ENCODE assay signal across 8 cellular contexts in the genomic region with DNA sequence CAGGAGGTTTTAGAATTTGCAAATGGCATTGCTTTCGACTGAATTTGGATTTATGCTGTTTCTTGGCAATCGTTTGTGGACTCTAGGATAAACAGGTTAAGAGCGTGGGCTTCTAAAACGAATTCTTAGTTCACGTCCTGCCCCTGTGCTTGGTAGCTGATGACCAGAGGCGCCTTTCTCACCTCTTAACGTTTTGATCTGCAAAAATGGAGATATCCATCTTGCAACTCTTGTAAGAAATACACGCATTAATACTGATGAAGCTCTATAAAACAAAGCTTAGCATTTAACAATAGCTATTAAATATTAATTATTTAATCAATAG. TPM values are rescaled to one million over a fixed set of nuclear protein-coding genes. Genes with fewer than 3 reads are reported as not detected.
A peak's percentile ranks its signal among the peaks of the same experiment; 100 is the strongest.
DNase-seq lines count a peak whose midpoint lies in the region; ATAC-seq and TF ChIP-seq lines count a peak whose summit lies in the region.

No MANE protein-coding gene starts in this region.

- no peak overlapping the region for H4K8ac ChIP-seq in neuronal stem cell (ENCODE audit: low read depth, low read length)

- H3K4me2 ChIP-seq in neuronal stem cell (ENCODE audit: insufficient read depth, low read length, poor library complexity, severe bottlenecking): peak overlapping the region; percentile 84

- H3K14ac ChIP-seq in neuronal stem cell (ENCODE audit: low read length): no peak overlapping the region

- intact Hi-C loops in CD4-positive, alpha-beta T cell (cut with DNase I, micrococcal nuclease): loop anchor here (2.0 to 10.0 kb wide), 5 partner anchors 63 to 453 kb away; partner anchors contain the start of genes USPL1 (in 2 of the 2), HMGB1 (in 1 of the 2) and UBL3 (in 1 of the 2)

- H3K9me3 Mint-ChIP-seq in CD4-positive, alpha-beta T cell: no peaks in the 10 kb centered on the region

- H3K4me3 Mint-ChIP-seq in CD4-positive, alpha-beta T cell: peak overlapping the region; percentile 92

- no peaks in the 10 kb centered on the region for H3K36me3 Mint-ChIP-seq in CD4-positive, alpha-beta T cell (ENCODE audit: low read depth)

- H3K23ac ChIP-seq in neuronal stem cell (ENCODE audit: low read depth, low read length, poor library complexity): no peak overlapping the region

- H3K9me3 ChIP-seq in CD4-positive, alpha-beta T cell (ENCODE audit: control insufficient read depth, low read length): no peaks in the 10 kb centered on the region
- H3K9me3 ChIP-seq in effector memory CD4-positive, alpha-beta T cell (ENCODE audit: control insufficient read depth, low read length): no peaks in the 10 kb centered on the region
- no peaks in the 10 kb centered on the region for H3K9me3 ChIP-seq in neuronal stem cell (replicated peaks in 1 of 2; ENCODE audit: control insufficient read depth in 2 of 2, insufficient read depth in 1 of 2, low read depth in 1 of 2, low read length in 2 of 2)

- H4K91ac ChIP-seq in neuronal stem cell (ENCODE audit: low read depth, low read length, poor library complexity): no peak overlapping the region

- CTCF ChIA-PET in CD4-positive, alpha-beta T cell (lab: Charles Lee): interaction anchor here (1.4 to 1.8 kb wide), 2 partner anchors 11 to 64 kb away, joined by 3 to 6 read pairs; no protein-coding TSS in a partner anchor

- H3K79me1 ChIP-seq in neuronal stem cell (ENCODE audit: low read depth, low read length): no peaks in the 10 kb centered on the region

- H2AK5ac ChIP-seq in neuronal stem cell (ENCODE audit: low read depth, low read length): no peak overlapping the region

- no peaks in the 10 kb centered on the region for H3K36me3 ChIP-seq in effector memory CD4-positive, alpha-beta T cell (ENCODE audit: control insufficient read depth, insufficient read depth, low read length)
- H3K36me3 ChIP-seq in neuronal stem cell (replicated peaks in 1 of 2; ENCODE audit: control insufficient read depth in 2 of 2, insufficient read depth in 2 of 2, low read length in 2 of 2): peaks cover 0 to 3% of the 10 kb centered on the region in 2 donors

- no peak overlapping the region for H3K9ac ChIP-seq in neuronal stem cell (ENCODE audit: low read depth, low read length, poor library complexity)

- POLR2A ChIA-PET in CD4-positive, alpha-beta T cell (lab: Charles Lee): interaction anchor here (0.6 to 3.5 kb wide), 10 partner anchors 38 to 372 kb away, joined by 3 to 17 read pairs (median 6); partner anchors contain the start of gene UBE2L5

- H3K4ac ChIP-seq in neuronal stem cell (ENCODE audit: low read length): no peak overlapping the region

- H3K27me3 ChIP-seq in CD4-positive, alpha-beta T cell (ENCODE audit: control insufficient read depth, insufficient read depth, low read length): no peaks in the 10 kb centered on the region
- no peaks in the 10 kb centered on the region for H3K27me3 ChIP-seq in effector memory CD4-positive, alpha-beta T cell (replicated peaks; ENCODE audit: control insufficient read depth, insufficient read depth, low read length, poor library complexity, severe bottlenecking)
- H3K27me3 ChIP-seq in neuronal stem cell (ENCODE audit: control insufficient read depth in 3 of 3, insufficient read depth in 3 of 3, low read depth in 1 of 3, low read length in 3 of 3): no peaks in the 10 kb centered on the region

- H2BK5ac ChIP-seq in neuronal stem cell (ENCODE audit: low read length): no peak overlapping the region

- no peak for ATAC-seq in CD4-positive, alpha-beta T cell (ENCODE audit: poor library complexity)

- H3K27me3 Mint-ChIP-seq in CD4-positive, alpha-beta T cell: no peaks in the 10 kb centered on the region

- WGBS in neuronal stem cell (ENCODE audit: extremely low coverage in 2 of 2, insufficient read length in 2 of 2, insufficient replicate concordance in 1 of 2), 2 donors: no CpG with 5 or more reads among the region's 8 CpGs

- no peak overlapping the region for H2BK15ac ChIP-seq in neuronal stem cell (ENCODE audit: low read length)

- DNase-seq in CD4-positive, alpha-beta T cell: no peak
- DNase-seq in NCI-H748 treated with DMSO at 0.1 percent for 48 hours (lab: John Stamatoyannopoulos, UW) (peak; percentile 90), neuronal stem cell (ENCODE audit: low spot score) (no peak), NCI-H2029 (lab: John Stamatoyannopoulos, UW) (no peak), NCI-H1417 (lab: John Stamatoyannopoulos, UW) (no peak), DMS153 (lab: John Stamatoyannopoulos, UW) (no peak)
- no peak for DNase-seq in effector memory CD4-positive, alpha-beta T cell
- DNase-seq in stimulated activated CD4-positive, alpha-beta T cell treated with anti-CD3 and anti-CD28 coated beads, Interleukin-1b, Interleukin-23, amount 100 ng/mL, for 48 hours: no peak

- H3K4me3 ChIP-seq in effector memory CD4-positive, alpha-beta T cell (ENCODE audit: insufficient read depth, low read depth, low read length, poor library complexity, severe bottlenecking): peak overlapping the region; percentile 92
- H3K4me3 ChIP-seq in neuronal stem cell (ENCODE audit: low read length in 2 of 2): peak overlapping the region; percentile 72 to 100

- H2AFZ ChIP-seq in neuronal stem cell (ENCODE audit: low read length): peak overlapping the region; percentile 100

- no peak overlapping the region for H3K27ac ChIP-seq in CD4-positive, alpha-beta T cell (ENCODE audit: low read depth, low read length)
- peak overlapping the region; percentile 76 for H3K27ac ChIP-seq in effector memory CD4-positive, alpha-beta T cell (ENCODE audit: insufficient read depth, low read length, poor library complexity, severe bottlenecking)
- no peak overlapping the region for H3K27ac ChIP-seq in neuronal stem cell (replicated peaks; ENCODE audit: low read length)

- peaks cover 14% of the 10 kb centered on the region for H3K4me1 Mint-ChIP-seq in CD4-positive, alpha-beta T cell (ENCODE audit: low read depth)

- peaks cover 3% of the 10 kb centered on the region for H3K4me1 ChIP-seq in effector memory CD4-positive, alpha-beta T cell (ENCODE audit: control insufficient read depth, insufficient read depth, low read length, poor library complexity, severe bottlenecking)
- peaks cover 5 to 10% of the 10 kb centered on the region in 2 donors for H3K4me1 ChIP-seq in neuronal stem cell (ENCODE audit: control insufficient read depth in 2 of 2, insufficient read depth in 1 of 2, low read depth in 1 of 2, low read length in 2 of 2)

- no peak overlapping the region for H3K18ac ChIP-seq in neuronal stem cell (ENCODE audit: low read length)

- H2BK12ac ChIP-seq in neuronal stem cell (ENCODE audit: low read length): no peak overlapping the region

- H3K27ac Mint-ChIP-seq in CD4-positive, alpha-beta T cell: no peak overlapping the region

- no peak for TF ChIP-seq CTCF in CD4-positive, alpha-beta T cell (IDR thresholded peaks at IDR 0.05)

- H2BK120ac ChIP-seq in neuronal stem cell (ENCODE audit: low read depth, low read length): no peak overlapping the region

RNA-seq across cellular contexts. Expression of gene KATNAL1, which starts 0.6 kb away (rescaled TPM):
- total RNA-seq in CD4-positive, alpha-beta T cell: 1 to 10 TPM; 3.3 to 3.4 TPM
- 5.1 TPM for polyA plus RNA-seq in neuronal stem cell (2013, experiment 1 of 2)
- polyA plus RNA-seq in neuronal stem cell (2013, experiment 2 of 2): 5.1 TPM
